ENCODE assay signal across 8 cellular contexts in genomic region chr6:5302220-5302946, GRCh38.
DNase-seq lines count a peak whose midpoint lies in the region; ATAC-seq and TF ChIP-seq lines count a peak whose summit lies in the region.

No MANE protein-coding gene starts in this region.

- DNase-seq in HUDEP-2 (lab: John Stamatoyannopoulos, UW; ENCODE audit: unreplicated experiment in 76 of 76) (peak in 52 of 76 experiments; percentile 6 to 84 (median 45)), erythroblast (lab: John Stamatoyannopoulos, UW) (peak; percentile 64 to 83), CD1c-positive myeloid dendritic cell (ENCODE audit: extremely low spot score) (no peak), NCI-H1436 treated with DMSO at 0.1 percent for 48 hours (lab: John Stamatoyannopoulos, UW) (no peak), SIG-M5 (lab: John Stamatoyannopoulos, UW) (no peak), NCI-H526 treated with DMSO at 0.1 percent for 48 hours (lab: John Stamatoyannopoulos, UW) (no peak)

- ATAC-seq in GM18508 (IDR thresholded peaks at IDR 0.05; ENCODE audit: insufficient read depth, unreplicated experiment) (peak; percentile 88), GM21515 (IDR thresholded peaks at IDR 0.05; ENCODE audit: unreplicated experiment) (peak; percentile 69)

- no peak for TF ChIP-seq POLR2A in erythroblast (IDR thresholded peaks at IDR 0.05; ENCODE audit: low read length)

Comparison
In these comparisons a context has a peak if more than half of its experiments do, and no peak if none do; other contexts are left out.
1. DNase-seq: peak in HUDEP-2 (52 of 76) and erythroblast (2 of 2); none in CD1c-positive myeloid dendritic cell (single experiment), NCI-H1436 treated with DMSO at 0.1 percent for 48 hours (single experiment), SIG-M5 (single experiment) and NCI-H526 treated with DMSO at 0.1 percent for 48 hours (single experiment).